ENCODE assay signal across 21 cellular contexts in genomic region chr17:79916991-79917901, GRCh38.
DNase-seq lines count a peak whose midpoint lies in the region; TF ChIP-seq lines count a peak whose summit lies in the region.
"Had no signal": no experiment of that assay in that cellular context is flagged by ENCODE, and none has a peak within 500 bp of the region (broad histone marks: within the 10 kb centered on the region; RNA-seq: fewer than 3 reads in every experiment).

No MANE protein-coding gene starts in this region.

- H3K27ac ChIP-seq in hepatocyte (peak overlapping the region; percentile 35), osteoblast (ENCODE audit: low read depth, low read length) (no peak overlapping the region), coronary artery (no peak overlapping the region)
- H3K27ac ChIP-seq: 22Rv1, GM23248, SJCRH30 had no signal

- H3K4me3 ChIP-seq in hepatocyte (no peak overlapping the region), osteoblast (ENCODE audit: insufficient read depth, low read length) (no peak overlapping the region), coronary artery (no peak overlapping the region)
- H3K4me3 ChIP-seq: GM23248, SJCRH30 had no signal

- peaks cover 2% of the 10 kb centered on the region for H3K27me3 Mint-ChIP-seq in activated CD4-positive, alpha-beta memory T cell treated with anti-CD3 and anti-CD28 coated beads, Interleukin-2, amount 10 ng/mL, durations not matched to agents 7 days and 5 days

- POLR2A ChIA-PET in activated CD4-positive, alpha-beta memory T cell treated with anti-CD3 and anti-CD28 coated beads, Interleukin-2, amount 10 ng/mL, durations not matched to agents 7 days and 5 days (lab: Charles Lee): no interaction called here

- H3K4me1 ChIP-seq in hepatocyte (ENCODE audit: insufficient read depth) (peaks cover 13% of the 10 kb centered on the region), osteoblast (ENCODE audit: insufficient read depth, low read length) (peaks cover 12% of the 10 kb centered on the region)
- H3K4me1 ChIP-seq: SJCRH30 had no signal

- no peak overlapping the region for H2AFZ ChIP-seq in hepatocyte
- H2AFZ ChIP-seq in osteoblast (ENCODE audit: low read length): no peak overlapping the region
- H2AFZ ChIP-seq: GM23248 had no signal

- H3K4me2 ChIP-seq in hepatocyte (no peak overlapping the region), osteoblast (ENCODE audit: insufficient read depth, low read length) (no peak overlapping the region)

- no peak overlapping the region for H3K4me3 Mint-ChIP-seq in activated CD4-positive, alpha-beta memory T cell treated with anti-CD3 and anti-CD28 coated beads, Interleukin-2, amount 10 ng/mL, durations not matched to agents 7 days and 5 days
- H3K4me3 Mint-ChIP-seq: CD14-positive monocyte had no signal

- no peaks in the 10 kb centered on the region for H3K36me3 Mint-ChIP-seq in activated CD4-positive, alpha-beta memory T cell treated with anti-CD3 and anti-CD28 coated beads, Interleukin-2, amount 10 ng/mL, durations not matched to agents 7 days and 5 days (ENCODE audit: low read depth)
- H3K36me3 Mint-ChIP-seq: CD14-positive monocyte, IgD-negative memory B cell had no signal

- peaks cover 6% of the 10 kb centered on the region for H3K4me1 Mint-ChIP-seq in activated CD4-positive, alpha-beta memory T cell treated with anti-CD3 and anti-CD28 coated beads, Interleukin-2, amount 10 ng/mL, durations not matched to agents 7 days and 5 days
- H3K4me1 Mint-ChIP-seq: CD14-positive monocyte had no signal

- no peaks in the 10 kb centered on the region for H3K79me2 ChIP-seq in hepatocyte
- no peaks in the 10 kb centered on the region for H3K79me2 ChIP-seq in osteoblast (ENCODE audit: insufficient read depth, low read length)

- H3K9me2 ChIP-seq in hepatocyte (replicated peaks; ENCODE audit: insufficient read depth): no peaks in the 10 kb centered on the region

- H3K9me3 ChIP-seq in hepatocyte (ENCODE audit: low read depth) (no peaks in the 10 kb centered on the region), osteoblast (ENCODE audit: low read depth, low read length) (no peaks in the 10 kb centered on the region)
- H3K9me3 ChIP-seq: SJCRH30 had no signal

- H3K36me3 ChIP-seq in hepatocyte (replicated peaks; ENCODE audit: insufficient read depth, low read depth) (no peaks in the 10 kb centered on the region), osteoblast (ENCODE audit: insufficient read depth, low read length) (no peaks in the 10 kb centered on the region)
- H3K36me3 ChIP-seq: SJCRH30 had no signal

- H3K27me3 ChIP-seq in hepatocyte: no peaks in the 10 kb centered on the region
- peaks cover 22% of the 10 kb centered on the region for H3K27me3 ChIP-seq in osteoblast (ENCODE audit: insufficient read depth, low read length)

- DNase-seq in 8988T (peak; percentile 10), MV-4-11 (lab: John Stamatoyannopoulos, UW) (peak; percentile 17), hepatocyte (ENCODE audit: low spot score) (no peak), osteoblast (ENCODE audit: insufficient read length, low spot score, missing footprints) (peak; percentile 78), medulla oblongata (ENCODE audit: extremely low spot score) (no peak), dermis blood vessel endothelial cell (no peak), coronary artery (ENCODE audit: low spot score) (no peak)
- DNase-seq in activated CD4-positive, alpha-beta memory T cell treated with anti-CD3 and anti-CD28 coated beads, Interleukin-2, amount 10 ng/mL, durations not matched to agents 7 days and 5 days: no peak
- DNase-seq: AML-193, EL, GF-D8, GM23248, HCEC 1CT, NCI-H1105 treated with DMSO at 0.1 percent for 48 hours, NCI-H2081, NCI-H2171 treated with DMSO at 0.1 percent for 48 hours, NCI-H526, SJCRH30 had no signal

- WGBS in hepatocyte (ENCODE audit: low lambda C conversion rate, missing lambda C conversion rate): 91% methylated on average over 18 of the region's 18 CpGs

- TF ChIP-seq CTCF in hepatocyte (IDR thresholded peaks at IDR 0.05; ENCODE audit: poor library complexity) (no peak), osteoblast (IDR thresholded peaks at IDR 0.05; ENCODE audit: extremely low read depth, low read depth, low read length) (no peak), coronary artery (IDR thresholded peaks at IDR 0.05) (no peak)

- no peaks in the 10 kb centered on the region for H3K9me3 Mint-ChIP-seq in activated CD4-positive, alpha-beta memory T cell treated with anti-CD3 and anti-CD28 coated beads, Interleukin-2, amount 10 ng/mL, durations not matched to agents 7 days and 5 days
- H3K9me3 Mint-ChIP-seq: CD14-positive monocyte, IgD-negative memory B cell had no signal

- CTCF ChIA-PET in activated CD4-positive, alpha-beta memory T cell treated with anti-CD3 and anti-CD28 coated beads, Interleukin-2, amount 10 ng/mL, durations not matched to agents 7 days and 5 days (lab: Charles Lee): interaction anchor here (1.7 kb wide), 1 partner anchor 171 kb away, joined by 5 read pairs; no protein-coding TSS in a partner anchor

- H4K20me1 ChIP-seq in hepatocyte (ENCODE audit: insufficient read depth, poor library complexity, severe bottlenecking) (no peaks in the 10 kb centered on the region), osteoblast (ENCODE audit: insufficient read depth, low read length) (peaks cover 4% of the 10 kb centered on the region)

- no peak overlapping the region for H3K27ac Mint-ChIP-seq in activated CD4-positive, alpha-beta memory T cell treated with anti-CD3 and anti-CD28 coated beads, Interleukin-2, amount 10 ng/mL, durations not matched to agents 7 days and 5 days
- H3K27ac Mint-ChIP-seq: CD14-positive monocyte, IgD-negative memory B cell had no signal

Comparison
In these comparisons a context has a peak if more than half of its experiments do, and no peak if none do; other contexts are left out.
1. DNase-seq: peak in 8988T (single experiment), MV-4-11 (single experiment) and osteoblast (single experiment); none in hepatocyte (single experiment), medulla oblongata (single experiment), dermis blood vessel endothelial cell (single experiment), coronary artery (single experiment) and activated CD4-positive, alpha-beta memory T cell treated with anti-CD3 and anti-CD28 coated beads, Interleukin-2, amount 10 ng/mL, durations not matched to agents 7 days and 5 days (single experiment).